ENCODE assay signal across 20 cellular contexts in the genomic region with DNA sequence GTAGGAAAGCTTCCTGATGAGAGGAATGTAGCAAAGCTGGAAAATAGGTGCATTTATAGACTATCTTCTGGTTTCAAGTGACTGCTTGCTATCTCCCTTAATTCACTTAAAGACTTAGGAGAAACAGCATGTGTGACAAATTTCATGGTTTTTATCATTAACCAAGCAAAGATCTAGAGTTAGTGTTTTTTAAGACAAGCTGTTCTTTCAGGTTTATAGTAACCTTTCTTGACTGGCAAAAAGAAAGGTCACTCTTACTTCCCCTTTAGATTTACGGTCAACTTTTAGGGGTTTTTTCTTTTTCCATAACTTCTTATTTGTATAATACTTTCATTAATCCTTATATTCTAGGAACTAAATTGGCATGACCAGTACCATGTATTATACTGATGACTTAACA. TPM values are rescaled to one million over a fixed set of nuclear protein-coding genes. Genes with fewer than 3 reads are reported as not detected.
DNase-seq lines count a peak whose midpoint lies in the region; TF ChIP-seq lines count a peak whose summit lies in the region.
"Had no signal": no experiment of that assay in that cellular context is flagged by ENCODE, and none has a peak within 500 bp of the region (broad histone marks: within the 10 kb centered on the region; RNA-seq: fewer than 3 reads in every experiment).

No MANE protein-coding gene starts in this region.

- peaks cover 19% of the 10 kb centered on the region for H3K4me1 ChIP-seq in CD4-positive, alpha-beta memory T cell (ENCODE audit: insufficient read depth, low read length)
- peaks cover 6 to 7% of the 10 kb centered on the region in 2 experiments for H3K4me1 ChIP-seq in neutrophil (ENCODE audit: control insufficient read depth in 1 of 2, insufficient read depth in 1 of 2, low read depth in 1 of 2, low read length in 1 of 2)

- no peaks in the 10 kb centered on the region for H3K27me3 ChIP-seq in CD4-positive, alpha-beta memory T cell (ENCODE audit: insufficient read depth, low read length)
- no peaks in the 10 kb centered on the region for H3K27me3 ChIP-seq in neutrophil
- H3K27me3 ChIP-seq: adrenal gland, upper lobe of left lung had no signal

- H3K9me3 ChIP-seq in CD4-positive, alpha-beta memory T cell (ENCODE audit: control insufficient read depth in 1 of 2, low read length in 2 of 2): no peaks in the 10 kb centered on the region
- H3K9me3 ChIP-seq in neutrophil: no peaks in the 10 kb centered on the region
- H3K9me3 ChIP-seq: adrenal gland, upper lobe of left lung had no signal

- POLR2A ChIA-PET in CD4-positive, alpha-beta memory T cell (lab: Charles Lee; ENCODE audit: partially characterized antibody): no interaction called here

- H3K9me3 Mint-ChIP-seq in CD4-positive, alpha-beta memory T cell: peaks cover 0 to 2% (median 0%) of the 10 kb centered on the region in 8 donors
- H3K9me3 Mint-ChIP-seq in activated naive CD8-positive, alpha-beta T cell (ENCODE audit: low read depth): no peaks in the 10 kb centered on the region
- H3K9me3 Mint-ChIP-seq: activated CD4-positive, alpha-beta memory T cell treated with anti-CD3 and anti-CD28 coated beads for 36 hours; T-cell had no signal

- TF ChIP-seq CTCF in GM13976 (IDR thresholded peaks at IDR 0.05; ENCODE audit: borderline replicate concordance, control extremely low read depth, extremely low read depth, insufficient read depth, missing control alignments): no peak
- no peak for TF ChIP-seq CTCF in neutrophil (IDR thresholded peaks at IDR 0.05)

- no peaks in the 10 kb centered on the region for H3K36me3 ChIP-seq in CD4-positive, alpha-beta memory T cell (ENCODE audit: insufficient read depth, low read length)
- no peaks in the 10 kb centered on the region for H3K36me3 ChIP-seq in neutrophil
- H3K36me3 ChIP-seq: adrenal gland, upper lobe of left lung had no signal

- H3K27ac Mint-ChIP-seq in CD4-positive, alpha-beta memory T cell: peak overlapping the region in 4 of 7 donors; percentile 11 to 77 (median 56)
- H3K27ac Mint-ChIP-seq in activated naive CD8-positive, alpha-beta T cell: peak overlapping the region; percentile 30
- H3K27ac Mint-ChIP-seq: activated CD4-positive, alpha-beta memory T cell treated with anti-CD3 and anti-CD28 coated beads for 36 hours had no signal

- no peak overlapping the region for H3K27ac ChIP-seq in CD4-positive, alpha-beta memory T cell (ENCODE audit: low read depth, low read length)
- H3K27ac ChIP-seq in neutrophil: peak overlapping the region; percentile 61
- H3K27ac ChIP-seq: upper lobe of left lung, WERI-Rb-1 had no signal

- peaks cover 0 to 10% of the 10 kb centered on the region in 2 donors for H3K36me3 Mint-ChIP-seq in CD4-positive, alpha-beta memory T cell
- peaks cover 3% of the 10 kb centered on the region for H3K36me3 Mint-ChIP-seq in activated naive CD8-positive, alpha-beta T cell
- H3K36me3 Mint-ChIP-seq: activated CD4-positive, alpha-beta memory T cell treated with anti-CD3 and anti-CD28 coated beads for 36 hours had no signal

- H3K4me3 Mint-ChIP-seq in CD4-positive, alpha-beta memory T cell: no peak overlapping the region
- no peak overlapping the region for H3K4me3 Mint-ChIP-seq in activated naive CD8-positive, alpha-beta T cell
- H3K4me3 Mint-ChIP-seq: activated CD4-positive, alpha-beta memory T cell treated with anti-CD3 and anti-CD28 coated beads for 36 hours; T-cell had no signal

- in situ Hi-C loops in GM13976 (cut with MboI; ENCODE audit: low sequenced_read_pairs, unreplicated experiment): no loop called here

- H3K4me1 Mint-ChIP-seq in CD4-positive, alpha-beta memory T cell: peaks cover 32 to 55% (median 38%) of the 10 kb centered on the region in 4 donors
- peaks cover 45% of the 10 kb centered on the region for H3K4me1 Mint-ChIP-seq in activated naive CD8-positive, alpha-beta T cell (ENCODE audit: low read depth)

- intact Hi-C loops in CD4-positive, alpha-beta memory T cell (cut with micrococcal nuclease): loop anchor here (5.0 kb wide), 1 partner anchor 68 kb away; no protein-coding TSS in a partner anchor

- CTCF ChIA-PET in CD4-positive, alpha-beta memory T cell (lab: Charles Lee; ENCODE audit: partially characterized antibody): interaction anchor here (0.8 to 3.0 kb wide), 5 partner anchors 8 to 101 kb away, joined by 3 to 8 read pairs (median 3); no protein-coding TSS in a partner anchor

- H3K27me3 Mint-ChIP-seq in CD4-positive, alpha-beta memory T cell: no peaks in the 10 kb centered on the region
- no peaks in the 10 kb centered on the region for H3K27me3 Mint-ChIP-seq in activated naive CD8-positive, alpha-beta T cell
- H3K27me3 Mint-ChIP-seq: activated CD4-positive, alpha-beta memory T cell treated with anti-CD3 and anti-CD28 coated beads for 36 hours; T-cell had no signal

- H3K4me3 ChIP-seq in CD4-positive, alpha-beta memory T cell (ENCODE audit: low read length in 2 of 2): no peak overlapping the region
- H3K4me3 ChIP-seq in neutrophil (ENCODE audit: low read depth in 1 of 2, low read length in 1 of 2): no peak overlapping the region
- H3K4me3 ChIP-seq: adrenal gland, smooth muscle cell, upper lobe of left lung had no signal

- DNase-seq in CD4-positive, alpha-beta memory T cell: no peak
- DNase-seq in GM13976 (ENCODE audit: low spot score) (peak; percentile 33), activated gamma-delta T cell treated with Interleukin-2 at 50 U/mL for 16 hours (no peak), kidney tubule cell (ENCODE audit: low spot score) (no peak)
- DNase-seq in effector CD8-positive, alpha-beta T cell (lab: John Stamatoyannopoulos, UW): no peak
- DNase-seq: activated CD4-positive, alpha-beta memory T cell treated with anti-CD3 and anti-CD28 coated beads for 36 hours; adrenal gland; GOT3; head of caudate nucleus; midbrain; NCI-H1436 treated with DMSO at 0.1 percent for 48 hours; NCI-H2171 treated with DMSO at 0.1 percent for 48 hours; SHP77; stimulated activated CD4-positive, alpha-beta T cell treated with anti-CD3 and anti-CD28 coated beads, Interleukin-2, amount 100 ng/mL, for 48 hours; T-cell; upper lobe of left lung; WERI-Rb-1 had no signal

RNA-seq across cellular contexts. Expression of gene KDM2A, which starts 46.5 kb away (rescaled TPM):
- total RNA-seq in CD4-positive, alpha-beta memory T cell: 100 to 1,000 TPM; 193 to 200 TPM
- polyA plus RNA-seq in CD4-positive, alpha-beta memory T cell: 10 to 100 TPM; 14.0 to 17.3 TPM
